Comparison of ENCODE assay signal across 32 cellular contexts in genomic region chr6:30185846-30186484, GRCh38. TPM values are rescaled to one million over a fixed set of nuclear protein-coding genes. Genes with fewer than 3 reads are reported as not detected.
"Had no signal": no experiment of that assay in that cellular context is flagged by ENCODE, and none has a peak within 500 bp of the region (broad histone marks: within the 10 kb centered on the region; RNA-seq: fewer than 3 reads in every experiment).

No MANE protein-coding gene starts in this region.

- H3K27me3 ChIP-seq: adrenal gland, ascending aorta, brain microvascular endothelial cell, hepatocyte, pancreas, right atrium auricular region had no signal

- H3K4me1 Mint-ChIP-seq: activated CD4-positive, alpha-beta memory T cell treated with anti-CD3 and anti-CD28 coated beads, Interleukin-2, amount 10 ng/mL, durations not matched to agents 7 days and 5 days; immature natural killer cell; nephron; stimulated activated naive CD8-positive, alpha-beta T cell treated with anti-CD3 and anti-CD28 coated beads, Interleukin-15, amount 100 ng/mL, for 72 hours had no signal

- H3K27ac Mint-ChIP-seq: activated CD4-positive, alpha-beta memory T cell treated with anti-CD3 and anti-CD28 coated beads, Interleukin-2, amount 10 ng/mL, durations not matched to agents 7 days and 5 days; activated T-helper 1 cell treated with anti-CD3 and anti-CD28 coated beads, Interleukin-12 subunit alpha, Interleukin-12 subunit beta, Interleukin-2, Interleukin-4 antibody, amounts not matched to agents 30 ng/mL and 10 ng/mL and 1 ng/mL, durations not matched to agents 14 hours and 24 hours and 36 hours; nephron had no signal

- H3K4me1 ChIP-seq: adrenal gland, ascending aorta, pancreas, psoas muscle, right atrium auricular region, tibial artery had no signal

- H3K9me3 ChIP-seq: adrenal gland, ascending aorta, neutrophil, pancreas, psoas muscle, right atrium auricular region, tibial artery had no signal

- ATAC-seq: effector memory CD8-positive, alpha-beta T cell; esophagus mucosa; left ventricle myocardium superior; psoas muscle; stimulated activated naive CD8-positive, alpha-beta T cell treated with anti-CD3 and anti-CD28 coated beads, Interleukin-15, amount 100 ng/mL, for 72 hours had no signal

- H3K27me3 Mint-ChIP-seq: activated naive CD8-positive, alpha-beta T cell; stimulated activated naive CD8-positive, alpha-beta T cell treated with anti-CD3 and anti-CD28 coated beads, Interleukin-15, amount 100 ng/mL, for 72 hours had no signal

- H3K4me3 ChIP-seq: adrenal gland, ascending aorta, hepatocyte, pancreas, psoas muscle, right atrium auricular region, tibial artery had no signal

- H3K4me3 Mint-ChIP-seq: activated CD4-positive, alpha-beta memory T cell treated with anti-CD3 and anti-CD28 coated beads, Interleukin-2, amount 10 ng/mL, durations not matched to agents 7 days and 5 days; activated naive CD8-positive, alpha-beta T cell; activated T-helper 1 cell treated with anti-CD3 and anti-CD28 coated beads, Interleukin-12 subunit alpha, Interleukin-12 subunit beta, Interleukin-2, Interleukin-4 antibody, amounts not matched to agents 30 ng/mL and 10 ng/mL and 1 ng/mL, durations not matched to agents 14 hours and 24 hours and 36 hours; effector memory CD8-positive, alpha-beta T cell; immature natural killer cell; nephron; stimulated activated naive CD8-positive, alpha-beta T cell treated with anti-CD3 and anti-CD28 coated beads, Interleukin-15, amount 100 ng/mL, for 72 hours had no signal

- DNase-seq: activated CD4-positive, alpha-beta memory T cell treated with anti-CD3 and anti-CD28 coated beads, Interleukin-2, amount 10 ng/mL, durations not matched to agents 7 days and 5 days; activated CD4-positive, alpha-beta T cell treated with anti-CD3 and anti-CD28 coated beads for 4 hours; activated CD4-positive, CD25-positive, alpha-beta regulatory T cell; activated gamma-delta T cell treated with Interleukin-2 at 50 U/mL for 16 hours; adrenal gland; brain microvascular endothelial cell; caudate nucleus; effector memory CD8-positive, alpha-beta T cell; glutamatergic neuron; immature natural killer cell; left ventricle myocardium superior; pancreas; psoas muscle; stimulated activated CD4-positive, alpha-beta T cell treated with anti-CD3 and anti-CD28 coated beads, Interleukin-12 subunit alpha, Interleukin-12 subunit beta, amount 100 ng/mL, for 4 hours; stimulated activated naive CD8-positive, alpha-beta T cell treated with anti-CD3 and anti-CD28 coated beads, Interleukin-15, amount 100 ng/mL, for 72 hours; T1000; tibial artery had no signal

RNA-seq across cellular contexts. Expression of gene TRIM15, which starts 22.6 kb away (rescaled TPM):
- total RNA-seq: activated CD4-positive, alpha-beta memory T cell treated with anti-CD3 and anti-CD28 coated beads, Interleukin-2, amount 10 ng/mL, durations not matched to agents 7 days and 5 days; adrenal gland; ascending aorta; dermis microvascular lymphatic vessel endothelial cell; endothelial cell of umbilical vein; esophagus mucosa; frontal cortex; kidney epithelial cell; left ventricle myocardium superior; myocyte; psoas muscle; right atrium auricular region; skeletal muscle tissue had no signal

RNA-seq across cellular contexts. Expression of gene TRIM10, which starts 25.0 kb away (rescaled TPM):
- total RNA-seq: adrenal gland, ascending aorta, dermis microvascular lymphatic vessel endothelial cell, endothelial cell of umbilical vein, esophagus mucosa, kidney epithelial cell, left ventricle myocardium superior, myocyte, right atrium auricular region had no signal

RNA-seq across cellular contexts. Expression of gene TRIM40, which starts 50.0 kb away (rescaled TPM):
- total RNA-seq: activated CD4-positive, alpha-beta memory T cell treated with anti-CD3 and anti-CD28 coated beads, Interleukin-2, amount 10 ng/mL, durations not matched to agents 7 days and 5 days; activated T-helper 1 cell treated with anti-CD3 and anti-CD28 coated beads, Interleukin-12 subunit alpha, Interleukin-12 subunit beta, Interleukin-2, Interleukin-4 antibody, amounts not matched to agents 30 ng/mL and 10 ng/mL and 1 ng/mL, durations not matched to agents 14 hours and 24 hours and 36 hours; adrenal gland; ascending aorta; dermis microvascular lymphatic vessel endothelial cell; endothelial cell of umbilical vein; esophagus mucosa; frontal cortex; kidney epithelial cell; left ventricle myocardium superior; myocyte; pancreas; psoas muscle; right atrium auricular region; skeletal muscle tissue; T-helper 1 cell treated with Interleukin-12 subunit alpha and Interleukin-12 subunit beta and Interleukin-4 antibody, amounts not matched to agents 30 ng/mL and 1 ng/mL, for 36 hours had no signal
